ENCODE assay signal across 10 cellular contexts in the genomic region with DNA sequence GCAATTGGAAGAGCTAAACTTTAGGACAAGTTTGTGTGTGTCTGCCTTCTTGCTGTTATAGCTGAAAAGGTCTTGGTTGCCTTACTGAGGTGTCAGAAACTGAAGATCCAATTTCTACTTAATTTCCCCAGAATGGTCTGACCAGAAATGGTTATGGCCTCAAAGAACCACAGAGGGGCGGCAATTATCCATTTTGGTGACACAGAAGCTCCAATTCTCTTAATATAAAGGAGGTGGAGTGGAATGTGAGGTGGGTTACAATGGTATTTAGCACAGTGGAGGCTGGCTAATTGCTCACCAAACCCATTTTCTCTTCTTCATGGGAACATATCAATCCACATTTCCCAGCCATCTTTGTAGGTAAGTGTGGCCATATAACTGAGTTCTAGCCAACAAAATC.
A peak's percentile ranks its signal among the peaks of the same experiment; 100 is the strongest.
DNase-seq lines count a peak whose midpoint lies in the region; ATAC-seq, FAIRE-seq and TF ChIP-seq lines count a peak whose summit lies in the region.
"Had no signal": no experiment of that assay in that cellular context is flagged by ENCODE, and none has a peak within 500 bp of the region (broad histone marks: within the 10 kb centered on the region; RNA-seq: fewer than 3 reads in every experiment).

No MANE protein-coding gene starts in this region.

- CTCF ChIA-PET in RWPE1 (lab: Yijun Ruan, JAX) = interaction anchor here (0.5 to 1.1 kb wide), 5 partner anchors 46 to 1219 kb away, joined by 3 to 7 read pairs (median 3); no protein-coding TSS in a partner anchor

- DNase-seq in D721Med (ENCODE audit: insufficient read length, low spot score) = no peak
- DNase-seq in RWPE1 (ENCODE audit: low spot score) = peak; percentile 3
- DNase-seq in iPS-NIHi11 (ENCODE audit: low spot score) = peak; percentile 25
- no peak for DNase-seq in MV-4-11 (lab: John Stamatoyannopoulos, UW)
- DNase-seq in NOMO-1 treated with DMSO at 0.1 percent for 48 hours (lab: John Stamatoyannopoulos, UW; ENCODE audit: unreplicated experiment) = no peak

- ATAC-seq in HG03342 (IDR thresholded peaks at IDR 0.05; ENCODE audit: unreplicated experiment) (no peak), GM21526 (IDR thresholded peaks at IDR 0.05; ENCODE audit: low FRiP score, unreplicated experiment) (no peak)

- no peak for FAIRE-seq in D721Med (lab: Jason Lieb, UNC)

- no peaks in the 10 kb centered on the region for H3K36me3 ChIP-seq in HUES6 (ENCODE audit: control insufficient read depth, insufficient read depth, low read length)
- H3K36me3 ChIP-seq: thoracic aorta had no signal

- POLR2A ChIA-PET in RWPE1 (lab: Yijun Ruan, JAX; ENCODE audit: low non-redundant PET) = no interaction called here

- H3K4me1 ChIP-seq in HUES6 (ENCODE audit: control insufficient read depth, insufficient read depth, low read length) = peaks cover 48% of the 10 kb centered on the region

- H3K27me3 ChIP-seq in HUES6 (ENCODE audit: control insufficient read depth, insufficient read depth, low read length) = no peaks in the 10 kb centered on the region

- H3K9ac ChIP-seq in HUES6 (ENCODE audit: low read length) = peak overlapping the region; percentile 49

- TF ChIP-seq CTCF in D721Med (IDR thresholded peaks at IDR 0.05; ENCODE audit: insufficient read depth, missing control alignments) (peak; percentile 36), RWPE1 (conservative IDR thresholded peaks at IDR 0.05; ENCODE audit: low read depth) (no peak)

- H3K27ac ChIP-seq in HUES6 (ENCODE audit: low read depth, low read length) (peak overlapping the region; percentile 27; the same call in 1 of the 2 replicates), RWPE1 (no peak overlapping the region)
- H3K27ac ChIP-seq: thoracic aorta had no signal

- H3K9me3 ChIP-seq in HUES6 (ENCODE audit: control insufficient read depth, insufficient read depth, low read depth, low read length) = no peaks in the 10 kb centered on the region
- H3K9me3 ChIP-seq: thoracic aorta had no signal

- no peak overlapping the region for H3K4me3 ChIP-seq in HUES6 (ENCODE audit: low read depth, low read length)
- H3K4me3 ChIP-seq: lung, thoracic aorta had no signal

Comparison
In these comparisons a context has a peak if more than half of its experiments do, and no peak if none do; other contexts are left out.
1. DNase-seq: peak in RWPE1 (single experiment) and iPS-NIHi11 (single experiment); none in D721Med (single experiment), MV-4-11 (single experiment) and NOMO-1 treated with DMSO at 0.1 percent for 48 hours (single experiment).